Comparison of ENCODE assay signal across 22 cellular contexts in the genomic region with DNA sequence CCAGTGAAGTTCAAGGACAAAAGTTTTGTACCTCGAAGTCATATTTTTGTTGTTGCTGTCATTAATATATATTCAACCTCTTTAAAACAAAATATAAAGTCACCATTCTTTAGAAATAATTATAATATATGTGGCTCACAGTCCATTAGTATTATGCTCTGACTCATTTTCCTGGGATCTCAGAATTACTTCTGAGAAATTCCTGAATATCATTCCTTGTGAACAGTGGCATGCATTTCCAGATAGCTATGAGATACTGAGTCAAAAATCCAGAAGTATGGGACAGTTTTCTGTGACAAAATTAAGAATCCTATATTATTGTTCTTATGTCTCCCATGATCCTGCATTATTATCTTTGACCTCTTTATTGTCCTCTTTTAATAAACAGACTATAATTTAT. TPM values are rescaled to one million over a fixed set of nuclear protein-coding genes. Genes with fewer than 3 reads are reported as not detected.
"Had no signal": no experiment of that assay in that cellular context is flagged by ENCODE, and none has a peak within 500 bp of the region (broad histone marks: within the 10 kb centered on the region; RNA-seq: fewer than 3 reads in every experiment).

No MANE protein-coding gene starts in this region.

- ATAC-seq: activated CD4-positive, CD25-positive, alpha-beta regulatory T cell treated with anti-CD3 and anti-CD28 coated beads, Interleukin-2, amount 50 U/mL, for 24 hours; activated CD8-positive, alpha-beta T cell treated with anti-CD3 and anti-CD28 coated beads, Interleukin-2, amount 10 ng/mL, durations not matched to agents 7 days and 5 days; heart right ventricle; left cardiac atrium; natural killer cell; stimulated activated naive CD8-positive, alpha-beta T cell treated with anti-CD3 and anti-CD28 coated beads, Interleukin-15, Interleukin-2, amounts not matched to agents 100 U/mL and 50 U/mL, for 24 hours had no signal

- FAIRE-seq: urothelium cell line had no signal

- DNase-seq: activated CD4-positive, alpha-beta T cell treated with anti-CD3 and anti-CD28 coated beads, Interleukin-2, amount 10 ng/mL, durations not matched to agents 7 days and 5 days; activated CD8-positive, alpha-beta T cell treated with anti-CD3 and anti-CD28 coated beads, Interleukin-2, amount 10 ng/mL, durations not matched to agents 7 days and 5 days; activated effector memory CD4-positive, alpha-beta T cell treated with anti-CD3 and anti-CD28 coated beads, Interleukin-2, amount 50 U/mL, for 16 hours; activated naive CD4-positive, alpha-beta T cell treated with anti-CD3 and anti-CD28 coated beads, Interleukin-2, amount 50 U/mL, for 16 hours; activated T-cell treated with anti-CD3 and anti-CD28 coated beads, Interleukin-2, amount 50 U/mL, for 48 hours; caudate nucleus; erythroblast; heart right ventricle; immature natural killer cell; left cardiac atrium; natural killer cell; retina; stimulated activated CD4-positive, alpha-beta T cell treated with anti-CD3 and anti-CD28 coated beads, Interleukin-2, amount 100 ng/mL, for 24 hours; stimulated activated naive CD8-positive, alpha-beta T cell treated with anti-CD3 and anti-CD28 coated beads, Interleukin-15, Interleukin-2, amounts not matched to agents 100 U/mL and 50 U/mL, for 24 hours had no signal

- H3K36me3 ChIP-seq: heart right ventricle, neutrophil, tibial nerve had no signal

- H3K27me3 ChIP-seq: heart right ventricle, neutrophil, tibial nerve had no signal

- H3K27ac ChIP-seq: heart right ventricle, neutrophil, parathyroid adenoma, tibial nerve had no signal

- H3K4me1 ChIP-seq: heart right ventricle, parathyroid adenoma, tibial nerve had no signal

- H3K9me3 ChIP-seq: neutrophil had no signal

- H3K4me3 ChIP-seq: heart right ventricle, tibial nerve had no signal

RNA-seq across cellular contexts. Expression of a gene that starts 13.8 kb away (rescaled TPM):
- total RNA-seq: activated CD4-positive, alpha-beta T cell treated with anti-CD3 and anti-CD28 coated beads, Interleukin-2, amount 10 ng/mL, durations not matched to agents 7 days and 5 days; activated CD8-positive, alpha-beta T cell treated with anti-CD3 and anti-CD28 coated beads, Interleukin-2, amount 10 ng/mL, durations not matched to agents 7 days and 5 days; heart right ventricle; left cardiac atrium; lower leg skin; mesenteric fat pad; natural killer cell; tibial nerve had no signal
- polyA plus RNA-seq: adipose tissue, heart right ventricle, immature natural killer cell had no signal
